Comparison of ENCODE assay signal across 8 cellular contexts in the genomic region with DNA sequence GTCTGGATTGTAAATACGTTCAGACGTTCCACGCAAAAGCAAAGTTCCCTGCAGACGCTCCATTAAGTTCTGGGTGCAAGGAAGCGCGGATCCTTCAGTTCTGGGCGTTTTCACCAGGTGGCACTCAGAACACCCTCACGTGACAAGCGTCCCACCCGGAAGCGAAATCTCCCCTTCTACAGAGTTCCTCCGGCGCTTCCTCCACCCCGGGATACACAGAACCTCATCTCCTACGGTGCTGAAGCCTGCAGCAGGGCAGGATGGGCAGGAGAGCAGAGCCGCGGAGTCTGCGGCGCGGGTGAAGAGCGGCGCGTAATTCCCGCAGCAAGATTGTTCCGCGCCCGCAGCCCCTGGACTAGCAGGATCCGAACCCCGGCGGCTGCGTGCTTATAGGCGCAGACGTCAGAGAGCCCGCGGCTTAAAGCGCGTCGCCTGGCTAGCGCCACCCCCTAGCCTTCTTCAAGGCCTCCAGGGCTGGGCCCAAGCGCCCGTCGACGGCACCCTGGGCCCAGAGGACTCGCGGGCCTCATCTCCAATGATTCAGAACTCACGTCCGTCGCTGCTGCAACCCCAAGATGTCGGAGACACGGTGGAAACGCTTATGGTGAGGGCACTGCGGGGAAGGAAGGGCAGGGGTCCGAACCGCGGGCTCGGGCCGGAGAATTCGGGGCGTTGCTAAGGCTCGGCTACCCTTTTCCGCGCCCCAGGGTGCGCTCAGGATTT. TPM values are rescaled to one million over a fixed set of nuclear protein-coding genes. Genes with fewer than 3 reads are reported as not detected.
DNase-seq lines count a peak whose midpoint lies in the region; ATAC-seq and TF ChIP-seq lines count a peak whose summit lies in the region.

A gene with protein sequence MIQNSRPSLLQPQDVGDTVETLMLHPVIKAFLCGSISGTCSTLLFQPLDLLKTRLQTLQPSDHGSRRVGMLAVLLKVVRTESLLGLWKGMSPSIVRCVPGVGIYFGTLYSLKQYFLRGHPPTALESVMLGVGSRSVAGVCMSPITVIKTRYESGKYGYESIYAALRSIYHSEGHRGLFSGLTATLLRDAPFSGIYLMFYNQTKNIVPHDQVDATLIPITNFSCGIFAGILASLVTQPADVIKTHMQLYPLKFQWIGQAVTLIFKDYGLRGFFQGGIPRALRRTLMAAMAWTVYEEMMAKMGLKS (plus strand): TSS at position 181 of the 723 bp plus-strand sequence. CDS start 355 bp downstream, at position 536.

- CTCF ChIA-PET in activated CD4-positive, alpha-beta T cell treated with anti-CD3 and anti-CD28 coated beads, Interleukin-2, amount 10 ng/mL, durations not matched to agents 7 days and 5 days (lab: Charles Lee) = interaction anchor here (1.4 kb wide), 1 partner anchor 22 kb away, joined by 6 read pairs; no protein-coding TSS in a partner anchor

- H3K4me1 Mint-ChIP-seq in activated CD4-positive, alpha-beta T cell treated with anti-CD3 and anti-CD28 coated beads, Interleukin-2, amount 10 ng/mL, durations not matched to agents 7 days and 5 days = peaks cover 50% of the 10 kb centered on the region

- peak; percentile 27 for TF ChIP-seq CTCF in AG09319 (IDR thresholded peaks at IDR 0.05; ENCODE audit: low read depth, low read length)

- H3K27ac Mint-ChIP-seq in activated CD4-positive, alpha-beta T cell treated with anti-CD3 and anti-CD28 coated beads, Interleukin-2, amount 10 ng/mL, durations not matched to agents 7 days and 5 days = peak within 1 kb of the TSS; percentile 99

- ATAC-seq in GM19351 (IDR thresholded peaks at IDR 0.05; ENCODE audit: unreplicated experiment) (peak; percentile 73), HG03558 (IDR thresholded peaks at IDR 0.05; ENCODE audit: extremely low read depth, unreplicated experiment) (peak; percentile 42)

- H3K4me3 Mint-ChIP-seq in activated CD4-positive, alpha-beta T cell treated with anti-CD3 and anti-CD28 coated beads, Interleukin-2, amount 10 ng/mL, durations not matched to agents 7 days and 5 days = peak within 1 kb of the TSS; percentile 93

- H3K9me3 Mint-ChIP-seq in activated CD4-positive, alpha-beta T cell treated with anti-CD3 and anti-CD28 coated beads, Interleukin-2, amount 10 ng/mL, durations not matched to agents 7 days and 5 days = no peaks in the 10 kb centered on the region

- H3K36me3 Mint-ChIP-seq in activated CD4-positive, alpha-beta T cell treated with anti-CD3 and anti-CD28 coated beads, Interleukin-2, amount 10 ng/mL, durations not matched to agents 7 days and 5 days (ENCODE audit: low read depth) = peaks cover 12% of the 10 kb centered on the region

- POLR2A ChIA-PET in activated CD4-positive, alpha-beta T cell treated with anti-CD3 and anti-CD28 coated beads, Interleukin-2, amount 10 ng/mL, durations not matched to agents 7 days and 5 days (lab: Charles Lee) = no interaction called here

- DNase-seq in AG09319 (ENCODE audit: extremely low read depth, low read depth) (no peak), mesenteric fat pad (ENCODE audit: low spot score) (no peak), SHP77 (lab: John Stamatoyannopoulos, UW) (no peak)
- DNase-seq in activated CD4-positive, alpha-beta T cell treated with anti-CD3 and anti-CD28 coated beads, Interleukin-2, amount 10 ng/mL, durations not matched to agents 7 days and 5 days = peak; percentile 83
- peak; percentile 73 for DNase-seq in effector CD4-positive, alpha-beta T cell
- peak; percentile 68 to 77 for DNase-seq in stimulated activated CD8-positive, alpha-beta memory T cell treated with anti-CD3 and anti-CD28 coated beads, Interleukin-15, amount 100 ng/mL, for 48 hours (ENCODE audit: low read depth in 2 of 2)

- no peaks in the 10 kb centered on the region for H3K27me3 Mint-ChIP-seq in activated CD4-positive, alpha-beta T cell treated with anti-CD3 and anti-CD28 coated beads, Interleukin-2, amount 10 ng/mL, durations not matched to agents 7 days and 5 days

RNA-seq across cellular contexts. Expression of the gene that starts here (rescaled TPM):
- 10 to 100 TPM; 34.0 to 35.1 TPM for total RNA-seq in activated CD4-positive, alpha-beta T cell treated with anti-CD3 and anti-CD28 coated beads, Interleukin-2, amount 10 ng/mL, durations not matched to agents 7 days and 5 days
- 16.7 TPM for total RNA-seq in mesenteric fat pad

Comparison
In these comparisons a context has a peak if more than half of its experiments do, and no peak if none do; other contexts are left out.
1. DNase-seq: peak in activated CD4-positive, alpha-beta T cell treated with anti-CD3 and anti-CD28 coated beads, Interleukin-2, amount 10 ng/mL, durations not matched to agents 7 days and 5 days (single experiment), effector CD4-positive, alpha-beta T cell (single experiment) and stimulated activated CD8-positive, alpha-beta memory T cell treated with anti-CD3 and anti-CD28 coated beads, Interleukin-15, amount 100 ng/mL, for 48 hours (2 of 2); none in AG09319 (single experiment), mesenteric fat pad (single experiment) and SHP77 (0 of 2).